ENCODE assay signal across 20 cellular contexts in the genomic region with DNA sequence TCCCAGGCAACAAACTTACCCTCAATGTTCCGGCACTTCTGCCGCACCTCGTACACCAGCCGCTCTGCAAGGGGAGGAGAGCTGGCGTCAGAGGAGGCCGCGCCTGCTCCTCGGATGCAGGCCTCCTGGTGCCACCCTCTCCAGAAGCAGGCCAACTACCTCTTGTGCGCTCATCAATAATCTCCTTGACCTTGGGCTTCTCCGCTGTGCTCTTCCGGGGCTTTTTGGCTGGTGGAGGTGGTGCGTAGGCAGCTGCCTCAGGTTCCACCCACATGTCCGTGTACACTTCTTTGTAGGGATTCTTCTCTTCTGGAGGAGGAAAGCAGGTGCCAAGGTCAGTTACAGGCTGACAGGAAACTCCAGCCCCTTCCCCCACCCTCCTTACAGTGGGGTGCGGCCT.
"Had no signal": no experiment of that assay in that cellular context is flagged by ENCODE, and none has a peak within 500 bp of the region (broad histone marks: within the 10 kb centered on the region; RNA-seq: fewer than 3 reads in every experiment).

No MANE protein-coding gene starts in this region.

- H3K27ac ChIP-seq: coronary artery, epithelial cell of prostate, gastrocnemius medialis, parathyroid adenoma, transverse colon, vagina had no signal

- FAIRE-seq: keratinocyte had no signal

- H2AFZ ChIP-seq: parathyroid adenoma had no signal

- ATAC-seq: esophagus mucosa; gastrocnemius medialis; left ventricle myocardium superior; natural killer cell treated with Interleukin-12 subunit alpha and Interleukin-12 subunit beta and Interleukin-15 and Interleukin-18, amount 100 ng/mL, for 72 hours; sciatic nerve; stimulated activated effector memory CD8-positive, alpha-beta T cell treated with anti-CD3 and anti-CD28 coated beads, Interleukin-12 subunit alpha, Interleukin-12 subunit beta, amount 100 ng/mL, for 72 hours had no signal

- H3K27me3 ChIP-seq: gastrocnemius medialis, transverse colon, vagina had no signal

- H3K9ac ChIP-seq: parathyroid adenoma had no signal

- H3K79me2 ChIP-seq: parathyroid adenoma had no signal

- H3K9me3 ChIP-seq: gastrocnemius medialis, transverse colon, vagina had no signal

- H3K4me1 ChIP-seq: gastrocnemius medialis, parathyroid adenoma had no signal

- H3K4me3 ChIP-seq: coronary artery, gastrocnemius medialis, lung, transverse colon, vagina had no signal

- DNase-seq: dermis blood vessel endothelial cell; foreskin fibroblast; gastrocnemius medialis; head of caudate nucleus; left ventricle myocardium superior; naive B cell; stimulated activated CD4-positive, alpha-beta T cell treated with anti-CD3 and anti-CD28 coated beads, Interleukin-2, amount 100 ng/mL, for 24 hours; stimulated activated CD4-positive, alpha-beta T cell treated with anti-CD3 and anti-CD28 coated beads, Interleukin-4, amount 100 ng/mL, for 24 hours; stimulated activated naive CD4-positive, alpha-beta T cell treated with Interleukin-2 at 50 U/mL for 16 hours; transverse colon had no signal
